ENCODE assay signal across 4 cellular contexts in genomic region chr9:129637102-129637501, GRCh38.
TF ChIP-seq lines count a peak whose summit lies in the region.

No MANE protein-coding gene starts in this region.

TF ChIP-seq in SK-N-SH, 30 proteins besides CTCF, POLR2A, EP300 and RAD21:
- TF ChIP-seq POLR2AphosphoS5 (IDR thresholded peaks at IDR 0.05; ENCODE audit: low read depth, low read length): peak; percentile 27; the same call in 1 of the 2 replicates
- TF ChIP-seq RXRA (IDR thresholded peaks at IDR 0.05; ENCODE audit: borderline replicate concordance, low read depth): no peak

TF ChIP-seq in SK-N-SH treated with all-trans-retinoic acid at 6 μM for 48 hours, 23 proteins besides CTCF, POLR2A, EP300 and RAD21:
- TF ChIP-seq TOX (CRISPR knock-in tag; IDR thresholded peaks at IDR 0.05; ENCODE audit: borderline replicate concordance) (no peak), PPARA (CRISPR knock-in tag; IDR thresholded peaks at IDR 0.05; ENCODE audit: borderline replicate concordance) (no peak), ARNTL (CRISPR knock-in tag; IDR thresholded peaks at IDR 0.05; ENCODE audit: borderline replicate concordance, low read depth) (no peak), ISL1 (CRISPR knock-in tag; IDR thresholded peaks at IDR 0.05) (no peak)

TF ChIP-seq in GM23338, 12 proteins besides CTCF, POLR2A, EP300 and RAD21:
- TF ChIP-seq STAT1 (IDR thresholded peaks at IDR 0.05; ENCODE audit: unreplicated experiment) (no peak), ZNF331 (CRISPR knock-in tag; IDR thresholded peaks at IDR 0.05; ENCODE audit: low read depth) (no peak), POLR2AphosphoS5 (IDR thresholded peaks at IDR 0.05; ENCODE audit: low read depth) (0 out of 2 replicates have a peak, but pooled peaks have one; percentile 1)
TF ChIP-seq in GM23338: peak in this region for 1.

TF ChIP-seq in H1, 55 proteins besides CTCF, POLR2A, EP300 and RAD21:
- TF ChIP-seq ZNF274 (IDR thresholded peaks at IDR 0.05; ENCODE audit: borderline replicate concordance, extremely low read depth, low read length) (no peak), RXRA (IDR thresholded peaks at IDR 0.05; ENCODE audit: insufficient read depth, low read depth, low read length) (no peak), TEAD4 (IDR thresholded peaks at IDR 0.05; ENCODE audit: low read depth, low read length) (no peak), ATF2 (IDR thresholded peaks at IDR 0.05; ENCODE audit: low read length) (no peak), SP2 (IDR thresholded peaks at IDR 0.05; ENCODE audit: low read length) (no peak), ATF3 (IDR thresholded peaks at IDR 0.05; ENCODE audit: insufficient read depth, low read depth, low read length) (no peak), BRCA1 (IDR thresholded peaks at IDR 0.05; ENCODE audit: low read depth, low read length) (no peak), POU5F1 (IDR thresholded peaks at IDR 0.05; ENCODE audit: low read depth, low read length) (no peak), GABPA (IDR thresholded peaks at IDR 0.05; ENCODE audit: borderline replicate concordance, insufficient read depth, low read length) (no peak), GTF2F1 (IDR thresholded peaks at IDR 0.05; ENCODE audit: borderline replicate concordance, low read depth, low read length) (no peak), MAX (IDR thresholded peaks at IDR 0.05) (no peak)
